ENCODE assay signal across 16 cellular contexts in the genomic region with DNA sequence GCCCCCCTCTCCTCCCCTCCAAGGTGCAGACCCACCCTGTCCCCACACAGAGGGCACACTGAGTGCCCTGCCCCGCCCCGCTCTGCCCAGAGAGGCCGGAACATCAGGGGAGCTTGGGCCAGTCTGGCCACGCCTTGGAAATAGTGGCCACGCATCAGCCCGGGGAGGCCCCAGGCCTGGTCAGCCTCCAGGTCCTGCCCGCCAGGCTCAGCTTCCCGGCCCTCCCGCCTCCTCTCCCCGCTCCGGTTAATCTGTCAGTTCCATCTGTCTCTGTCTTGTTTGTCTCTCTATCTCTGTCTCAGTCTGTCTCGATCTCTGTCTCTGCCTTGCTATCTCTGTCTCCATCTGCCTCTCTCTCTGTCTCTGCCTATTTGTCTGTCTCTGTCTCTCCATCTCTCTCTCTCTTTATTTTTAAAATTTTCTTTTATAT. TPM values are rescaled to one million over a fixed set of nuclear protein-coding genes. Genes with fewer than 3 reads are reported as not detected.
DNase-seq lines count a peak whose midpoint lies in the region; ATAC-seq, FAIRE-seq and TF ChIP-seq lines count a peak whose summit lies in the region.
"Had no signal": no experiment of that assay in that cellular context is flagged by ENCODE, and none has a peak within 500 bp of the region (broad histone marks: within the 10 kb centered on the region; RNA-seq: fewer than 3 reads in every experiment).

No MANE protein-coding gene starts in this region.

- FAIRE-seq in A549 (lab: Jason Lieb, UNC), result no peak
- FAIRE-seq in GM12891 (lab: Jason Lieb, UNC), result no peak
- FAIRE-seq: H54 had no signal

- H2AFZ ChIP-seq in hepatocyte, result no peak overlapping the region

- H3K27ac Mint-ChIP-seq in nephron, result peak overlapping the region in 2 of 3 experiments; percentile 29 to 47
- H3K27ac Mint-ChIP-seq: activated CD8-positive, alpha-beta T cell treated with anti-CD3 and anti-CD28 coated beads, Interleukin-2, amount 10 ng/mL, durations not matched to agents 7 days and 5 days; activated T-helper 17 cell treated with anti-CD3 and anti-CD28 coated beads, Interleukin-2, amount 50 U/mL, for 72 hours; mesothelial cell of epicardium had no signal

- TF ChIP-seq RAD21 in A549 (conservative IDR thresholded peaks at IDR 0.05 in 1 of 2, IDR thresholded peaks at IDR 0.05 in 1 of 2), result no peak

- no peaks in the 10 kb centered on the region for H3K9me3 Mint-ChIP-seq in nephron
- H3K9me3 Mint-ChIP-seq: activated T-helper 17 cell treated with anti-CD3 and anti-CD28 coated beads, Interleukin-2, amount 50 U/mL, for 72 hours; mesothelial cell of epicardium had no signal

- H4K20me1 ChIP-seq in hepatocyte (ENCODE audit: insufficient read depth, poor library complexity, severe bottlenecking), result no peaks in the 10 kb centered on the region

- no peak overlapping the region for H3K4me3 Mint-ChIP-seq in nephron
- H3K4me3 Mint-ChIP-seq: activated CD8-positive, alpha-beta T cell treated with anti-CD3 and anti-CD28 coated beads, Interleukin-2, amount 10 ng/mL, durations not matched to agents 7 days and 5 days; activated T-helper 17 cell treated with anti-CD3 and anti-CD28 coated beads, Interleukin-2, amount 50 U/mL, for 72 hours; mesothelial cell of epicardium had no signal

- H3K4me2 ChIP-seq in A549 (no peak overlapping the region), hepatocyte (no peak overlapping the region)

- DNase-seq in A549 (ENCODE audit: low read depth in 1 of 2, low spot score in 1 of 2), result no peak
- DNase-seq in NCI-H226, result peak; percentile 43
- DNase-seq in adipocyte (ENCODE audit: low read depth), result no peak
- no peak for DNase-seq in GM12891 (ENCODE audit: insufficient read length, low spot score)
- no peak for DNase-seq in hepatocyte (ENCODE audit: low spot score)
- no peak for DNase-seq in COR-L47 (lab: John Stamatoyannopoulos, UW)
- DNase-seq: activated CD8-positive, alpha-beta T cell treated with anti-CD3 and anti-CD28 coated beads, Interleukin-2, amount 10 ng/mL, durations not matched to agents 7 days and 5 days; gastrocnemius medialis; stimulated activated naive CD4-positive, alpha-beta T cell had no signal

- H3K27me3 Mint-ChIP-seq in nephron (ENCODE audit: low read depth), result peaks cover 15% of the 10 kb centered on the region
- H3K27me3 Mint-ChIP-seq: activated T-helper 17 cell treated with anti-CD3 and anti-CD28 coated beads, Interleukin-2, amount 50 U/mL, for 72 hours had no signal

- TF ChIP-seq POLR2A in A549 (IDR thresholded peaks at IDR 0.05; ENCODE audit: low read length), result no peak
- TF ChIP-seq POLR2A in GM12891 (IDR thresholded peaks at IDR 0.05; ENCODE audit: low read depth, low read length), result no peak

- H3K4me1 ChIP-seq in A549 (peaks cover 18% of the 10 kb centered on the region; the same call in 2 of the 3 replicates), adipocyte (ENCODE audit: control insufficient read depth, insufficient read depth, low read length) (peaks cover 9% of the 10 kb centered on the region), hepatocyte (ENCODE audit: insufficient read depth) (peaks cover 9% of the 10 kb centered on the region)
- H3K4me1 ChIP-seq: SJSA1, uterus had no signal

- no peaks in the 10 kb centered on the region for H3K79me2 ChIP-seq in hepatocyte

- H3K36me3 ChIP-seq in adipocyte (ENCODE audit: control insufficient read depth, insufficient read depth, low read length, severe bottlenecking) (no peaks in the 10 kb centered on the region), hepatocyte (replicated peaks; ENCODE audit: insufficient read depth, low read depth) (no peaks in the 10 kb centered on the region)
- H3K36me3 ChIP-seq: gastrocnemius medialis, SJSA1, uterus had no signal

- no peak overlapping the region for H3K4me3 ChIP-seq in A549
- no peak overlapping the region for H3K4me3 ChIP-seq in adipocyte (ENCODE audit: low read length)
- no peak overlapping the region for H3K4me3 ChIP-seq in hepatocyte
- H3K4me3 ChIP-seq: gastrocnemius medialis, SJSA1, uterus had no signal

- H3K27ac ChIP-seq in A549 (peak overlapping the region in 1 of 2 experiments; percentile 17; a peak in 1 of 6 replicates), hepatocyte (no peak overlapping the region)
- H3K27ac ChIP-seq: gastrocnemius medialis, SJSA1, uterus had no signal

- H3K9me3 ChIP-seq in A549 (no peaks in the 10 kb centered on the region), adipocyte (ENCODE audit: control insufficient read depth, low read length) (no peaks in the 10 kb centered on the region), hepatocyte (ENCODE audit: low read depth) (no peaks in the 10 kb centered on the region)
- H3K9me3 ChIP-seq: gastrocnemius medialis, SJSA1, uterus had no signal

- peak overlapping the region; percentile 13 for H3K9ac ChIP-seq in adipocyte (ENCODE audit: low read length)

- H3K27me3 ChIP-seq in adipocyte (replicated peaks; ENCODE audit: control insufficient read depth, insufficient read depth, low read length) (no peaks in the 10 kb centered on the region), hepatocyte (peaks cover 8% of the 10 kb centered on the region)
- H3K27me3 ChIP-seq: gastrocnemius medialis, SJSA1, uterus had no signal

- no peak for TF ChIP-seq EP300 in A549 (IDR thresholded peaks at IDR 0.05)

- WGBS in A549 (ENCODE audit: missing lambda C conversion rate), result 76% methylated on average over 12 of the region's 12 CpGs
- WGBS in hepatocyte (ENCODE audit: low lambda C conversion rate, missing lambda C conversion rate), result 87% methylated on average over 11 of the region's 12 CpGs

- peaks cover 7% of the 10 kb centered on the region for H3K4me1 Mint-ChIP-seq in nephron
- H3K4me1 Mint-ChIP-seq: activated T-helper 17 cell treated with anti-CD3 and anti-CD28 coated beads, Interleukin-2, amount 50 U/mL, for 72 hours had no signal

- CTCF ChIA-PET in A549 (lab: Yijun Ruan, JAX), result interaction anchor here (1.3 to 6.3 kb wide), 5 partner anchors 10 to 107 kb away, joined by 3 to 50 read pairs (median 40); no protein-coding TSS in a partner anchor

- TF ChIP-seq CTCF in A549 (IDR thresholded peaks at IDR 0.05) (no peak), nephron (IDR thresholded peaks at IDR 0.05; ENCODE audit: unreplicated experiment in 3 of 3) (no peak), hepatocyte (IDR thresholded peaks at IDR 0.05; ENCODE audit: poor library complexity) (no peak)

- no peaks in the 10 kb centered on the region for H3K36me3 Mint-ChIP-seq in nephron (ENCODE audit: low read depth)
- H3K36me3 Mint-ChIP-seq: mesothelial cell of epicardium had no signal

- ATAC-seq in A549, result peak; percentile 22 to 45; a peak in 3 of 6 replicates
- no peak for ATAC-seq in HG03196 (IDR thresholded peaks at IDR 0.05; ENCODE audit: unreplicated experiment)
- ATAC-seq: activated CD8-positive, alpha-beta T cell treated with anti-CD3 and anti-CD28 coated beads, Interleukin-2, amount 10 ng/mL, durations not matched to agents 7 days and 5 days; activated T-helper 17 cell treated with anti-CD3 and anti-CD28 coated beads, Interleukin-2, amount 50 U/mL, for 72 hours had no signal

- POLR2A ChIA-PET in A549 (lab: Yijun Ruan, JAX), result no interaction called here

- no peaks in the 10 kb centered on the region for H3K9me2 ChIP-seq in hepatocyte (replicated peaks; ENCODE audit: insufficient read depth)

TF ChIP-seq in A549, 52 proteins besides CTCF, POLR2A, EP300 and RAD21:
- no peak for TF ChIP-seq RFX5 (IDR thresholded peaks at IDR 0.05)
- TF ChIP-seq POLR2AphosphoS2 (conservative IDR thresholded peaks at IDR 0.05; ENCODE audit: low read length), result no peak
- no peak for TF ChIP-seq RNF2 (IDR thresholded peaks at IDR 0.05; ENCODE audit: borderline replicate concordance, low read depth)
- TF ChIP-seq TFCP2L1 (CRISPR knock-in tag; IDR thresholded peaks at IDR 0.05), result no peak
- TF ChIP-seq SMC3 (IDR thresholded peaks at IDR 0.05), result no peak
- no peak for TF ChIP-seq HOXB13 (CRISPR knock-in tag; IDR thresholded peaks at IDR 0.05; ENCODE audit: low read depth)
- TF ChIP-seq, protein P1, sequence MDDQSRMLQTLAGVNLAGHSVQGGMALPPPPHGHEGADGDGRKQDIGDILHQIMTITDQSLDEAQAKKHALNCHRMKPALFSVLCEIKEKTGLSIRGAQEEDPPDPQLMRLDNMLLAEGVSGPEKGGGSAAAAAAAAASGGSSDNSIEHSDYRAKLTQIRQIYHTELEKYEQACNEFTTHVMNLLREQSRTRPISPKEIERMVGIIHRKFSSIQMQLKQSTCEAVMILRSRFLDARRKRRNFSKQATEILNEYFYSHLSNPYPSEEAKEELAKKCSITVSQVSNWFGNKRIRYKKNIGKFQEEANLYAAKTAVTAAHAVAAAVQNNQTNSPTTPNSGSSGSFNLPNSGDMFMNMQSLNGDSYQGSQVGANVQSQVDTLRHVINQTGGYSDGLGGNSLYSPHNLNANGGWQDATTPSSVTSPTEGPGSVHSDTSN (IDR thresholded peaks at IDR 0.05), result no peak
- TF ChIP-seq HDAC2 (IDR thresholded peaks at IDR 0.05), result no peak
- no peak for TF ChIP-seq EHF (CRISPR knock-in tag; IDR thresholded peaks at IDR 0.05)

TF ChIP-seq in GM12891, 5 proteins besides CTCF, POLR2A, EP300 and RAD21:
- no peak for TF ChIP-seq TAF1 (IDR thresholded peaks at IDR 0.05; ENCODE audit: low read depth, low read length)
- TF ChIP-seq POLR2AphosphoS5 (IDR thresholded peaks at IDR 0.05; ENCODE audit: low read depth, low read length), result no peak
- no peak for TF ChIP-seq PAX5 (IDR thresholded peaks at IDR 0.05; ENCODE audit: insufficient read depth, low read length, severe bottlenecking)
- TF ChIP-seq SPI1 (IDR thresholded peaks at IDR 0.05; ENCODE audit: low read depth, low read length), result no peak
- no peak for TF ChIP-seq POU2F2 (IDR thresholded peaks at IDR 0.05; ENCODE audit: low read depth, low read length)

RNA-seq across cellular contexts. Expression of a gene that starts 28.9 kb away (rescaled TPM):
- 13.7 and 15.5 TPM in 2 replicates for polyA plus RNA-seq in A549 (2011; rRNA removed)
- 19.2 and 28.3 TPM in 2 replicates for polyA plus RNA-seq in A549 (2012; cell fraction: cytosol; rRNA removed)
- 45.6 and 59.8 TPM in 2 replicates for polyA plus RNA-seq in A549 (2012; cell fraction: nucleus; rRNA removed)
- 33.3 to 39.9 TPM (median 38.3 TPM) in 3 replicates for polyA plus RNA-seq in A549 (2017; fragmentation: RNase III; extraction: RNeasy Plus Mini Kit Qiagen cat#74134 plus additional on column Dnase treatment)
- polyA minus RNA-seq in A549 (2011; rRNA and poly(A)+ RNA removed), result 24.3 and 25.5 TPM in 2 replicates
- polyA plus RNA-seq in GM12891 (2012; ENCODE audit: low read depth, missing spikeins), result 14.7 TPM
- total RNA-seq in hepatocyte, result 28.2 and 52.8 TPM in 2 replicates
- polyA plus RNA-seq in hepatocyte, result 15.2 and 18.1 TPM in 2 replicates
